In the genomic region with DNA sequence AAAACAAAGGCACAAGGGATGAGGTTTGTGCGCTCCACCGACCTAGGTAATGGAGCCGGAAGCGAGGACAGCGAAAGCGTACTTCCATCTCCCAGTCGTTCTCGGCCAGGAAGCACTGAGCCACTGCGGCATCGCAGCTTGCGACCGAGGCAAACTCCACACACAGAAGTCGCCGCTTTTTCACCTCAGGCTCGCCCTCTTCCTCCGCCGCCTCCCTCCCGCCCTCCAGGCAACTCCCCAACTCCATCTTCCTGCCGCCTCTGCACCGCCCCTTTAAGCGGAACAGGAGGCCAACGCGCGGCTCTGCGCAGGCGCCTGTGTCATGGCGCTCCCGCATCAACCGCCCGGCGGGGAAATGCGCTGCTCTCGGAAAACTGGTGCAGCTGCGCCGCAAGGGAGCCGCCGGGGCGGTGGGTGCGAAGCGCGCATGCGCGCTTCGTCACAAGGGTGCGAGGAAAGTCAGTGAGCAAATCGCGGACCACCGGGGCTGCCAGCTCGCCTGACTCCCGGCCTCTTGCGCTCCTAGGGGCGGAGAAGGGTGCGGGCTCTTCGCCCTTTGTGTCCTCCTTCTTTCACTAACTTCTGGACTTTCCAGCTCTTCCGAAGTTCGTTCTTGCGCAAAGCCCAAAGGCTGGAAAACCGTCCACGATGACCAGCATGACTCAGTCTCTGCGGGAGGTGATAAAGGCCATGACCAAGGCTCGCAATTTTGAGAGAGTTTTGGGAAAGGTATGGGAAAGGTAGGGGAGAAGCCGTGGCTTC, we compare ENCODE assay signal across 1 cellular context.
TF ChIP-seq lines count a peak whose summit lies in the region.

Gene ACOT13 (plus strand): TSS at position 462 of the 762 bp plus-strand sequence. CDS start 187 bp downstream, at position 649.
A gene with protein sequence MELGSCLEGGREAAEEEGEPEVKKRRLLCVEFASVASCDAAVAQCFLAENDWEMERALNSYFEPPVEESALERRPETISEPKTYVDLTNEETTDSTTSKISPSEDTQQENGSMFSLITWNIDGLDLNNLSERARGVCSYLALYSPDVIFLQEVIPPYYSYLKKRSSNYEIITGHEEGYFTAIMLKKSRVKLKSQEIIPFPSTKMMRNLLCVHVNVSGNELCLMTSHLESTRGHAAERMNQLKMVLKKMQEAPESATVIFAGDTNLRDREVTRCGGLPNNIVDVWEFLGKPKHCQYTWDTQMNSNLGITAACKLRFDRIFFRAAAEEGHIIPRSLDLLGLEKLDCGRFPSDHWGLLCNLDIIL (minus strand): TSS at position 284 of the 762 bp plus-strand sequence. CDS start 37 bp downstream, at position 247.

TF ChIP-seq in HEK293, 187 proteins besides CTCF, POLR2A, EP300 and RAD21 (continued from another document):
- TF ChIP-seq, protein P1, sequence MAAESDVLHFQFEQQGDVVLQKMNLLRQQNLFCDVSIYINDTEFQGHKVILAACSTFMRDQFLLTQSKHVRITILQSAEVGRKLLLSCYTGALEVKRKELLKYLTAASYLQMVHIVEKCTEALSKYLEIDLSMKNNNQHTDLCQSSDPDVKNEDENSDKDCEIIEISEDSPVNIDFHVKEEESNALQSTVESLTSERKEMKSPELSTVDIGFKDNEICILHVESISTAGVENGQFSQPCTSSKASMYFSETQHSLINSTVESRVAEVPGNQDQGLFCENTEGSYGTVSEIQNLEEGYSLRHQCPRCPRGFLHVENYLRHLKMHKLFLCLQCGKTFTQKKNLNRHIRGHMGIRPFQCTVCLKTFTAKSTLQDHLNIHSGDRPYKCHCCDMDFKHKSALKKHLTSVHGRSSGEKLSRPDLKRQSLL (tag by site-specific recombination; IDR thresholded peaks at IDR 0.05): peak; percentile 92
- TF ChIP-seq IKZF3 (tag by site-specific recombination; IDR thresholded peaks at IDR 0.05) (peak; percentile 11; the same call in 1 of the 2 replicates), ZNF610 (tag by site-specific recombination; IDR thresholded peaks at IDR 0.05; ENCODE audit: borderline replicate concordance) (peak; percentile 92), ZIC2 (tag by site-specific recombination; IDR thresholded peaks at IDR 0.05) (peak; percentile 8; the same call in 1 of the 2 replicates), ZNF148 (tag by site-specific recombination; IDR thresholded peaks at IDR 0.05; ENCODE audit: borderline replicate concordance) (no peak), REPIN1 (tag by site-specific recombination; IDR thresholded peaks at IDR 0.05; ENCODE audit: low read depth) (peak; percentile 66; the same call in 1 of the 2 replicates), ZNF561 (tag by site-specific recombination; IDR thresholded peaks at IDR 0.05; ENCODE audit: borderline replicate concordance) (peak; percentile 86; the same call in 1 of the 2 replicates), ZEB2 (tag by site-specific recombination; IDR thresholded peaks at IDR 0.05) (peak; percentile 79), ZFP69B (tag by site-specific recombination; IDR thresholded peaks at IDR 0.05) (peak; percentile 87)
- TF ChIP-seq, protein P2, sequence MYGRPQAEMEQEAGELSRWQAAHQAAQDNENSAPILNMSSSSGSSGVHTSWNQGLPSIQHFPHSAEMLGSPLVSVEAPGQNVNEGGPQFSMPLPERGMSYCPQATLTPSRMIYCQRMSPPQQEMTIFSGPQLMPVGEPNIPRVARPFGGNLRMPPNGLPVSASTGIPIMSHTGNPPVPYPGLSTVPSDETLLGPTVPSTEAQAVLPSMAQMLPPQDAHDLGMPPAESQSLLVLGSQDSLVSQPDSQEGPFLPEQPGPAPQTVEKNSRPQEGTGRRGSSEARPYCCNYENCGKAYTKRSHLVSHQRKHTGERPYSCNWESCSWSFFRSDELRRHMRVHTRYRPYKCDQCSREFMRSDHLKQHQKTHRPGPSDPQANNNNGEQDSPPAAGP (tag by site-specific recombination; IDR thresholded peaks at IDR 0.05): peak; percentile 51; the same call in 1 of the 2 replicates
TF ChIP-seq in HEK293: peak in this region for 68.
